19 cellular contexts compared by ENCODE assay signal in the genomic region with DNA sequence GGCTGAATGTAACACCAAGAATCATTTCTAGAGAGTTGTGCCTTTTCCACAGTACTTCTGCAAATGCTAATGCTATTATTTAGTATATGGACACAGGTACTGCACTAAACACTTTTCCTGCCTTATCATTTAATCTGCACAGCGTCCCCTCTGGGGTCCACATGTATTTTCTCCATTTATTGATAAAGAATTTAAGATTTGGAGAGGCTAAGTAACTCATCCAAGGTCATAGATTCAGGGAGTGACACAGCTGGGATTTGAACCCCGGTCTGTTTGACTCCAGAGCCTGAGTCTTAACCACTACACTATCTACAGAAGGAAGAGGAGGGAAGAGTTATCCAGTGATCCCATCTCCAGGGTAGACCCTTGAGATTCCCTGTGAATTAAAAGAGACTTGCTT.
"Had no signal": no experiment of that assay in that cellular context is flagged by ENCODE, and none has a peak within 500 bp of the region (broad histone marks: within the 10 kb centered on the region; RNA-seq: fewer than 3 reads in every experiment).

No MANE protein-coding gene starts in this region.

- H3K4me1 ChIP-seq: prostate gland, right lobe of liver had no signal

- H3K4me3 Mint-ChIP-seq: immature natural killer cell; natural killer cell; stimulated activated memory B cell treated with anti-CD40 and anti-IgM and Interleukin-4, amounts not matched to agents 10 μg/mL and 1 μg/mL and 100 μg/mL, for 72 hours had no signal

- ATAC-seq: left cardiac atrium; lower lobe of right lung; mucosa of descending colon; natural killer cell; stimulated activated memory B cell treated with anti-CD40 and anti-IgM and Interleukin-4, amounts not matched to agents 10 μg/mL and 1 μg/mL and 100 μg/mL, for 72 hours had no signal

- H3K27me3 ChIP-seq: adrenal gland, esophagus muscularis mucosa, right lobe of liver, transverse colon had no signal

- H3K27ac ChIP-seq: esophagus muscularis mucosa, lower lobe of right lung, prostate gland, right lobe of liver, spleen, transverse colon had no signal

- DNase-seq: activated CD4-positive, alpha-beta T cell treated with anti-CD3 and anti-CD28 coated beads, Interleukin-2, amount 50 U/mL, for 1 hour; activated naive CD4-positive, alpha-beta T cell treated with anti-CD3 and anti-CD28 coated beads, Interleukin-2, amount 50 U/mL, for 16 hours; activated T-cell treated with anti-CD3 and anti-CD28 coated beads, Interleukin-2, amount 50 U/mL, for 1 hour; adrenal gland; foreskin fibroblast; glutamatergic neuron; immature natural killer cell; left cardiac atrium; lower lobe of right lung; mucosa of descending colon; natural killer cell; nucleus accumbens; right lobe of liver; spleen; stimulated activated CD4-positive, alpha-beta T cell treated with anti-CD3 and anti-CD28 coated beads, Interleukin-1b, Interleukin-23, amount 100 ng/mL, for 48 hours; transverse colon had no signal

- H3K36me3 ChIP-seq: adrenal gland, esophagus muscularis mucosa, prostate gland, spleen, transverse colon had no signal

- H3K27ac Mint-ChIP-seq: natural killer cell; stimulated activated memory B cell treated with anti-CD40 and anti-IgM and Interleukin-4, amounts not matched to agents 10 μg/mL and 1 μg/mL and 100 μg/mL, for 72 hours had no signal

- H3K36me3 Mint-ChIP-seq: immature natural killer cell; natural killer cell; stimulated activated memory B cell treated with anti-CD40 and anti-IgM and Interleukin-4, amounts not matched to agents 10 μg/mL and 1 μg/mL and 100 μg/mL, for 72 hours had no signal

- H3K9me3 Mint-ChIP-seq: immature natural killer cell; natural killer cell; stimulated activated memory B cell treated with anti-CD40 and anti-IgM and Interleukin-4, amounts not matched to agents 10 μg/mL and 1 μg/mL and 100 μg/mL, for 72 hours had no signal

- H3K9me3 ChIP-seq: adrenal gland, esophagus muscularis mucosa, lower lobe of right lung, mucosa of descending colon, prostate gland, right lobe of liver, spleen, transverse colon had no signal

- H3K4me3 ChIP-seq: adrenal gland, esophagus muscularis mucosa, lower lobe of right lung, mucosa of descending colon, prostate gland, right lobe of liver, spleen, transverse colon had no signal

- H3K4me1 Mint-ChIP-seq: stimulated activated memory B cell treated with anti-CD40 and anti-IgM and Interleukin-4, amounts not matched to agents 10 μg/mL and 1 μg/mL and 100 μg/mL, for 72 hours had no signal
